28 cellular contexts compared by ENCODE assay signal in the genomic region with DNA sequence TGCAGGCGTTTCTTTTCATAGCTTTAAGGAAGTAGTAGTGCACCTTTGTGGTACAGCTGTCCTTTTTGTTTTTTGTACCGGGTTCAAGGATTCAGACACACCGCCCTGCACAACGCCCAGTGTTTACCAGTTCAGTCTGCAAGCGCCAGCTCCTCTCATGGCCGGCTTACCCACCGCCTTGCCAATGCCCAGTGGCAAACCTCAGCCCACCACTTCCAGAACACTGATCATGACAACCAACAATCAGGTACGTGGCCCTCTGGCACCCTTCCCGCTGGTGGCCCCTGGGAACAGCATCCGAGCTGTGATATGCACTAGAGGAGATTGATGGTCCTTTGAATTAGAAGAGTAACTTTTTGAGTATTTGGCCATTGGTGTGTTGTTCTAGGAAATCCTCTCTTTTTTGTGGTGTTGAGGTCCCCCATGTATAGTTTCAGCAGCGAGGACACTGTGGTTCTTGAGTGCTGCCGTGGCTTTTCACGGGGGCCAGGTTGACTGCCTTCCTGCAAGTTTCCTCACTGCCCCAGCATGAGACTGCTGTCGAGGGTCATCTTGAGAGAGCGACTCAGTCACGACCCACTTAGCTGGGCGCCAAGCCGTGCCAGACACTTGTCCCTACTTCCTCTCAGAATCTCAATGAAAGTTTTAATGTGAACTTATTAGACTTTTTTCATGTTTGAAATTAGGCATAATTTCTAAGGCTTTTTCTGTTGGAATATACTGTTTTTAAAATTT.
"Had no signal": no experiment of that assay in that cellular context is flagged by ENCODE, and none has a peak within 500 bp of the region (broad histone marks: within the 10 kb centered on the region; RNA-seq: fewer than 3 reads in every experiment).

No MANE protein-coding gene starts in this region.

- H3K27me3 ChIP-seq: breast epithelium, esophagus squamous epithelium, left lung, neutrophil, right lobe of liver, stomach, tibial nerve had no signal

- H3K9me3 Mint-ChIP-seq: activated B cell treated with CpG ODN at 0.5 μM for 24 hours; activated T-helper 17 cell treated with anti-CD3 and anti-CD28 coated beads, Interleukin-2, amount 50 U/mL, for 72 hours; dendritic cell treated with granulocyte-macrophage colony-stimulating factor and Interleukin-4, amounts not matched to agents 40 ng/mL and 50 ng/mL, for 4 days; natural killer cell treated with Interleukin-12 subunit alpha and Interleukin-12 subunit beta and Interleukin-15 and Interleukin-18, amount 100 ng/mL, for 72 hours; stimulated activated memory B cell treated with anti-CD40 and anti-IgM and Interleukin-4, amounts not matched to agents 10 μg/mL and 1 μg/mL and 100 μg/mL, for 72 hours; T-helper 2 cell treated with Interferon-gamma antibody and Interleukin-4, amounts not matched to agents 5 μg/mL and 100 μg/mL, for 36 hours had no signal

- H3K4me3 ChIP-seq: breast epithelium, esophagus squamous epithelium, left lung, lower lobe of right lung, mucosa of descending colon, right lobe of liver, stomach, tibial nerve had no signal

- ATAC-seq: activated T-helper 17 cell treated with anti-CD3 and anti-CD28 coated beads, Interleukin-2, amount 50 U/mL, for 72 hours; left lung; lower lobe of right lung; mucosa of descending colon; natural killer cell treated with Interleukin-12 subunit alpha and Interleukin-12 subunit beta and Interleukin-15 and Interleukin-18, amount 100 ng/mL, for 72 hours; right lobe of liver; stimulated activated memory B cell treated with anti-CD40 and anti-IgM and Interleukin-4, amounts not matched to agents 10 μg/mL and 1 μg/mL and 100 μg/mL, for 72 hours had no signal

- H3K9me3 ChIP-seq: breast epithelium, esophagus squamous epithelium, left lung, lower lobe of right lung, mucosa of descending colon, neutrophil, right lobe of liver, stomach, tibial nerve had no signal

- H3K4me3 Mint-ChIP-seq: activated B cell treated with CpG ODN at 0.5 μM for 24 hours; activated T-helper 17 cell treated with anti-CD3 and anti-CD28 coated beads, Interleukin-2, amount 50 U/mL, for 72 hours; dendritic cell treated with granulocyte-macrophage colony-stimulating factor and Interleukin-4, amounts not matched to agents 40 ng/mL and 50 ng/mL, for 4 days; natural killer cell treated with Interleukin-12 subunit alpha and Interleukin-12 subunit beta and Interleukin-15 and Interleukin-18, amount 100 ng/mL, for 72 hours; stimulated activated memory B cell treated with anti-CD40 and anti-IgM and Interleukin-4, amounts not matched to agents 10 μg/mL and 1 μg/mL and 100 μg/mL, for 72 hours; T-helper 2 cell treated with Interferon-gamma antibody and Interleukin-4, amounts not matched to agents 5 μg/mL and 100 μg/mL, for 36 hours had no signal

- H3K4me1 Mint-ChIP-seq: activated B cell treated with CpG ODN at 0.5 μM for 24 hours; activated T-helper 17 cell treated with anti-CD3 and anti-CD28 coated beads, Interleukin-2, amount 50 U/mL, for 72 hours had no signal

- H3K27ac ChIP-seq: breast epithelium, epithelial cell of prostate, esophagus squamous epithelium, left lung, lower lobe of right lung, neutrophil, right lobe of liver, stomach, tibial nerve had no signal

- H3K4me1 ChIP-seq: breast epithelium, esophagus squamous epithelium, left lung, lower lobe of right lung, stomach, tibial nerve had no signal

- H3K27ac Mint-ChIP-seq: activated B cell treated with CpG ODN at 0.5 μM for 24 hours; activated T-helper 17 cell treated with anti-CD3 and anti-CD28 coated beads, Interleukin-2, amount 50 U/mL, for 72 hours; dendritic cell treated with granulocyte-macrophage colony-stimulating factor and Interleukin-4, amounts not matched to agents 40 ng/mL and 50 ng/mL, for 4 days; natural killer cell treated with Interleukin-12 subunit alpha and Interleukin-12 subunit beta and Interleukin-15 and Interleukin-18, amount 100 ng/mL, for 72 hours; progenitor cell of endocrine pancreas; stimulated activated memory B cell treated with anti-CD40 and anti-IgM and Interleukin-4, amounts not matched to agents 10 μg/mL and 1 μg/mL and 100 μg/mL, for 72 hours; T-helper 2 cell treated with Interferon-gamma antibody and Interleukin-4, amounts not matched to agents 5 μg/mL and 100 μg/mL, for 36 hours had no signal

- DNase-seq: activated B cell treated with CpG ODN at 0.5 μM for 24 hours; activated CD8-positive, alpha-beta memory T cell treated with anti-CD3 and anti-CD28 coated beads for 24 hours; activated naive CD4-positive, alpha-beta T cell; central memory CD4-positive, alpha-beta T cell; effector CD4-positive, alpha-beta T cell; esophagus squamous epithelium; foreskin melanocyte; left lung; lower lobe of right lung; mesendoderm; mucosa of descending colon; right lobe of liver; small intestine; stimulated activated CD4-positive, alpha-beta T cell treated with anti-CD3 and anti-CD28 coated beads, Interleukin-1b, Interleukin-23, amount 100 ng/mL, for 48 hours; stimulated activated CD4-positive, alpha-beta T cell treated with anti-CD3 and anti-CD28 coated beads, Interleukin-4, amount 100 ng/mL, for 4 hours; stimulated activated CD8-positive, alpha-beta memory T cell treated with anti-CD3 and anti-CD28 coated beads, Interleukin-4, amount 100 ng/mL, for 48 hours; stomach; T-helper 1 cell had no signal

- H3K27me3 Mint-ChIP-seq: activated B cell treated with CpG ODN at 0.5 μM for 24 hours; activated T-helper 17 cell treated with anti-CD3 and anti-CD28 coated beads, Interleukin-2, amount 50 U/mL, for 72 hours; dendritic cell treated with granulocyte-macrophage colony-stimulating factor and Interleukin-4, amounts not matched to agents 40 ng/mL and 50 ng/mL, for 4 days; natural killer cell treated with Interleukin-12 subunit alpha and Interleukin-12 subunit beta and Interleukin-15 and Interleukin-18, amount 100 ng/mL, for 72 hours; progenitor cell of endocrine pancreas; stimulated activated memory B cell treated with anti-CD40 and anti-IgM and Interleukin-4, amounts not matched to agents 10 μg/mL and 1 μg/mL and 100 μg/mL, for 72 hours had no signal
